In genomic region chr5:132481243-132482211, GRCh38 we compare ENCODE assay signal across 15 cellular contexts. TPM values are rescaled to one million over a fixed set of nuclear protein-coding genes. Genes with fewer than 3 reads are reported as not detected.
A peak's percentile ranks its signal among the peaks of the same experiment; 100 is the strongest.
DNase-seq lines count a peak whose midpoint lies in the region; ATAC-seq and TF ChIP-seq lines count a peak whose summit lies in the region.
"Had no signal": no experiment of that assay in that cellular context is flagged by ENCODE, and none has a peak within 500 bp of the region (broad histone marks: within the 10 kb centered on the region; RNA-seq: fewer than 3 reads in every experiment).

No MANE protein-coding gene starts in this region.

- no peaks in the 10 kb centered on the region for H3K27me3 ChIP-seq in DND-41 (ENCODE audit: insufficient read depth, low read length, poor library complexity)
- H3K27me3 ChIP-seq: left lung, ovary had no signal

- no peak overlapping the region for H2AFZ ChIP-seq in DND-41 (ENCODE audit: low read depth, low read length)

- ATAC-seq in DND-41 (ENCODE audit: insufficient read depth, low read depth) (peak; percentile 22), natural killer cell (peak; percentile 2 to 42 (median 23))
- ATAC-seq: left lung had no signal

- H3K36me3 Mint-ChIP-seq in IgD-negative memory B cell (peaks cover 9% of the 10 kb centered on the region), natural killer cell (peaks cover 9% of the 10 kb centered on the region), mesothelial cell of epicardium (peaks cover 17% of the 10 kb centered on the region)
- peaks cover 50% of the 10 kb centered on the region for H3K36me3 Mint-ChIP-seq in activated T-helper 2 cell treated with anti-CD3 and anti-CD28 coated beads, Interferon-gamma antibody, Interleukin-2, Interleukin-4, amounts not matched to agents 10 μg/mL and 5 μg/mL and 100 μg/mL, durations not matched to agents 14 hours and 24 hours and 36 hours (ENCODE audit: low read depth)

- no peaks in the 10 kb centered on the region for H3K9me3 ChIP-seq in DND-41 (ENCODE audit: insufficient read depth, low read length, severe bottlenecking)
- H3K9me3 ChIP-seq: left lung, ovary had no signal

- H3K27ac ChIP-seq in DND-41 (ENCODE audit: low read length) = peak overlapping the region; percentile 71
- H3K27ac ChIP-seq: ovary had no signal

- no peak overlapping the region for H3K4me3 ChIP-seq in DND-41 (ENCODE audit: low read depth in 1 of 2, low read length in 2 of 2)
- H3K4me3 ChIP-seq: left lung, ovary had no signal

- H3K27me3 Mint-ChIP-seq in IgD-negative memory B cell (no peaks in the 10 kb centered on the region), natural killer cell (ENCODE audit: low read depth in 2 of 2) (no peaks in the 10 kb centered on the region), mesothelial cell of epicardium (ENCODE audit: low read depth) (no peaks in the 10 kb centered on the region)
- no peaks in the 10 kb centered on the region for H3K27me3 Mint-ChIP-seq in activated T-helper 2 cell treated with anti-CD3 and anti-CD28 coated beads, Interferon-gamma antibody, Interleukin-2, Interleukin-4, amounts not matched to agents 10 μg/mL and 5 μg/mL and 100 μg/mL, durations not matched to agents 14 hours and 24 hours and 36 hours (ENCODE audit: low read depth)

- TF ChIP-seq CTCF in DND-41 (IDR thresholded peaks at IDR 0.05; ENCODE audit: borderline replicate concordance, extremely low read depth, low read length, poor library complexity, severe bottlenecking) (no peak), natural killer cell (IDR thresholded peaks at IDR 0.05) (no peak), mesothelial cell of epicardium (IDR thresholded peaks at IDR 0.05; ENCODE audit: unreplicated experiment) (no peak)

- H3K4me1 ChIP-seq in DND-41 (ENCODE audit: insufficient read depth, low read length) = peaks cover 34% of the 10 kb centered on the region

- intact Hi-C loops in activated T-helper 2 cell treated with anti-CD3 and anti-CD28 coated beads, Interferon-gamma antibody, Interleukin-2, Interleukin-4, amounts not matched to agents 10 μg/mL and 5 μg/mL and 100 μg/mL, durations not matched to agents 14 hours and 24 hours and 36 hours (cut with micrococcal nuclease) = no loop called here
- intact Hi-C loops in natural killer cell (cut with micrococcal nuclease) = loop anchor here (1.0 kb wide), 1 partner anchor 8 kb away; no protein-coding TSS in a partner anchor

- DNase-seq in DND-41 (peak; percentile 37), natural killer cell (peak; percentile 40), NCI-H1417 treated with DMSO at 0.1 percent for 48 hours (lab: John Stamatoyannopoulos, UW) (no peak), mesothelial cell of epicardium (ENCODE audit: low spot score in 2 of 2, unreplicated experiment in 2 of 2) (no peak), NCI-H1092 (lab: John Stamatoyannopoulos, UW) (no peak), hypothalamus (lab: John Stamatoyannopoulos, UW) (no peak)
- DNase-seq in activated T-helper 2 cell treated with anti-CD3 and anti-CD28 coated beads, Interferon-gamma antibody, Interleukin-2, Interleukin-4, amounts not matched to agents 10 μg/mL and 5 μg/mL and 100 μg/mL, durations not matched to agents 14 hours and 24 hours and 36 hours (ENCODE audit: low spot score) = no peak
- DNase-seq: amygdala; Calu3; foreskin melanocyte; left lung; NCI-H2171; stimulated activated CD4-positive, alpha-beta T cell treated with anti-CD3 and anti-CD28 coated beads, Interleukin-2, amount 100 ng/mL, for 48 hours had no signal

- H3K27ac Mint-ChIP-seq in IgD-negative memory B cell = peak overlapping the region; percentile 44 to 94 (median 88)
- H3K27ac Mint-ChIP-seq in activated T-helper 2 cell treated with anti-CD3 and anti-CD28 coated beads, Interferon-gamma antibody, Interleukin-2, Interleukin-4, amounts not matched to agents 10 μg/mL and 5 μg/mL and 100 μg/mL, durations not matched to agents 14 hours and 24 hours and 36 hours = peak overlapping the region; percentile 57
- peak overlapping the region; percentile 97 to 100 for H3K27ac Mint-ChIP-seq in natural killer cell
- no peak overlapping the region for H3K27ac Mint-ChIP-seq in mesothelial cell of epicardium

- H3K9me3 Mint-ChIP-seq in IgD-negative memory B cell (no peaks in the 10 kb centered on the region), natural killer cell (no peaks in the 10 kb centered on the region), mesothelial cell of epicardium (no peaks in the 10 kb centered on the region)
- no peaks in the 10 kb centered on the region for H3K9me3 Mint-ChIP-seq in activated T-helper 2 cell treated with anti-CD3 and anti-CD28 coated beads, Interferon-gamma antibody, Interleukin-2, Interleukin-4, amounts not matched to agents 10 μg/mL and 5 μg/mL and 100 μg/mL, durations not matched to agents 14 hours and 24 hours and 36 hours

- H3K4me1 Mint-ChIP-seq in IgD-negative memory B cell (peaks cover 43 to 61% (median 54%) of the 10 kb centered on the region in 3 donors), natural killer cell (peaks cover 83 to 84% of the 10 kb centered on the region in 2 donors), mesothelial cell of epicardium (peaks cover 2% of the 10 kb centered on the region)
- peaks cover 39% of the 10 kb centered on the region for H3K4me1 Mint-ChIP-seq in activated T-helper 2 cell treated with anti-CD3 and anti-CD28 coated beads, Interferon-gamma antibody, Interleukin-2, Interleukin-4, amounts not matched to agents 10 μg/mL and 5 μg/mL and 100 μg/mL, durations not matched to agents 14 hours and 24 hours and 36 hours (ENCODE audit: low read depth)

- peaks cover 38% of the 10 kb centered on the region for H4K20me1 ChIP-seq in DND-41 (ENCODE audit: insufficient read depth, low read length)

- peaks cover 76% of the 10 kb centered on the region for H3K79me2 ChIP-seq in DND-41 (ENCODE audit: insufficient read depth, low read length)

- H3K4me2 ChIP-seq in DND-41 (ENCODE audit: insufficient read depth, low read length) = no peak overlapping the region

- H3K9ac ChIP-seq in DND-41 (ENCODE audit: low read depth, low read length) = no peak overlapping the region

- peaks cover 61% of the 10 kb centered on the region for H3K36me3 ChIP-seq in DND-41 (ENCODE audit: insufficient read depth, low read length)
- H3K36me3 ChIP-seq: ovary had no signal

- H3K4me3 Mint-ChIP-seq in IgD-negative memory B cell (peak overlapping the region in 2 of 4 donors; percentile 4 to 58), natural killer cell (peak overlapping the region; percentile 72), mesothelial cell of epicardium (no peak overlapping the region)
- no peak overlapping the region for H3K4me3 Mint-ChIP-seq in activated T-helper 2 cell treated with anti-CD3 and anti-CD28 coated beads, Interferon-gamma antibody, Interleukin-2, Interleukin-4, amounts not matched to agents 10 μg/mL and 5 μg/mL and 100 μg/mL, durations not matched to agents 14 hours and 24 hours and 36 hours (ENCODE audit: low read depth)

RNA-seq across cellular contexts. Expression of gene IRF1, which starts 9.0 kb away (rescaled TPM):
- polyA plus RNA-seq in IgD-negative memory B cell = 207 TPM
- total RNA-seq in activated T-helper 2 cell treated with anti-CD3 and anti-CD28 coated beads, Interferon-gamma antibody, Interleukin-2, Interleukin-4, amounts not matched to agents 10 μg/mL and 5 μg/mL and 100 μg/mL, durations not matched to agents 14 hours and 24 hours and 36 hours = 155 TPM in 2 replicates
- total RNA-seq in natural killer cell (1,000 to 10,000 TPM; 1,190 to 1,513 (median 1,282) TPM), mesothelial cell of epicardium (33.1 to 35.6 TPM (median 33.3 TPM) in 3 replicates)

Comparison
In these comparisons a context has a peak if more than half of its experiments do, and no peak if none do; other contexts are left out.
1. DNase-seq: peak in DND-41 (single experiment) and natural killer cell (single experiment); none in activated T-helper 2 cell treated with anti-CD3 and anti-CD28 coated beads, Interferon-gamma antibody, Interleukin-2, Interleukin-4, amounts not matched to agents 10 μg/mL and 5 μg/mL and 100 μg/mL, durations not matched to agents 14 hours and 24 hours and 36 hours (single experiment), NCI-H1417 treated with DMSO at 0.1 percent for 48 hours (single experiment), mesothelial cell of epicardium (0 of 2), NCI-H1092 (single experiment) and hypothalamus (0 of 51).